ENCODE assay signal across 8 cellular contexts in the genomic region with DNA sequence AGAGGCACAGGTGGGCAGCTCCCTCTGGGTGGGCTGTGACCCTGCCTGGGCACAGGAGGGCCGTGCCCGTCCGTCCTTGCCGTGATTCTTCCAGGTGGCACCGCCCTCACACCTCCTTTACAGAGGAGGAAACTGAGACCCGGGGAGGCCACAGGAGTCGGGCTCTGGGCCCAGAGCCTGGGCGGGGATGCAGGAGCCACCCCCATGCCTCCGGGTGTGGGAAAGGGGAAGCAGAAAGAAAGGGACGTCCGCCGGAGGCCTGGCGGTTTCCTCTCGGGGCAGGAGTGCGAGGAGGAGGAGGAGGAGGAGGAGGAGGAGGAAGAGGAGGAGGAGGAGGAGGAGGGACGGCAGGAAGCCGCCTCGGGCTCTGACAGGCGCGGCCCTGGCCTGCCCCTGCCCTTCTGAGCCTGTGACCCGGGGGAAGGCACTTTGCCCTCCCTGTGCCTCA. TPM values are rescaled to one million over a fixed set of nuclear protein-coding genes. Genes with fewer than 3 reads are reported as not detected.
DNase-seq lines count a peak whose midpoint lies in the region; ATAC-seq and TF ChIP-seq lines count a peak whose summit lies in the region.

No MANE protein-coding gene starts in this region.

- H3K4me1 Mint-ChIP-seq in activated T-cell treated with anti-CD3 and anti-CD28 coated beads, Interleukin-2, amount 50 U/mL, for 24 hours (ENCODE audit: low read depth): peaks cover 91% of the 10 kb centered on the region

- in situ Hi-C loops in transverse colon (cut with MboI; ENCODE audit: low pct_ligation_motif_present in 1 of 4, low pct_unique_long_range_greater_than_20kb in 1 of 4, low sequenced_read_pairs in 3 of 4) (no loop called here), GM13976 (cut with MboI; ENCODE audit: low sequenced_read_pairs, unreplicated experiment) (no loop called here)

- WGBS in transverse colon (ENCODE audit: low coverage in 1 of 2), 2 donors: 26% methylated on average over 21 of the region's 21 CpGs; no CpG with 5 or more reads in 1 of the 2 donors

- H3K9me3 ChIP-seq in right atrium auricular region (no peaks in the 10 kb centered on the region), transverse colon (no peaks in the 10 kb centered on the region)

- peaks cover 0 to 92% of the 10 kb centered on the region in 2 donors for H3K4me1 ChIP-seq in right atrium auricular region
- peaks cover 65 to 95% (median 86%) of the 10 kb centered on the region in 4 donors for H3K4me1 ChIP-seq in transverse colon

- DNase-seq in activated CD8-positive, alpha-beta memory T cell treated with anti-CD3 and anti-CD28 coated beads for 24 hours: peak; percentile 65
- no peak for DNase-seq in activated CD8-positive, alpha-beta memory T cell treated with anti-CD3 and anti-CD28 coated beads, Interleukin-2, amount 50 U/mL, for 4 hours
- DNase-seq in activated T-cell treated with anti-CD3 and anti-CD28 coated beads, Interleukin-2, amount 50 U/mL, for 24 hours: peak; percentile 41
- no peak for DNase-seq in right atrium auricular region (ENCODE audit: low spot score)
- peak; percentile 70 for DNase-seq in transverse colon
- DNase-seq in GM13976 (ENCODE audit: low spot score): no peak
- no peak for DNase-seq in NCI-H2029 treated with DMSO at 0.1 percent for 48 hours (lab: John Stamatoyannopoulos, UW)

- H3K36me3 Mint-ChIP-seq in activated T-cell treated with anti-CD3 and anti-CD28 coated beads, Interleukin-2, amount 50 U/mL, for 24 hours (ENCODE audit: low read depth): peaks cover 55% of the 10 kb centered on the region

- no peak for TF ChIP-seq POLR2A in transverse colon (IDR thresholded peaks at IDR 0.05)

- H3K27ac ChIP-seq in right atrium auricular region (peak overlapping the region; percentile 60 to 86), transverse colon (peak overlapping the region; percentile 76 to 85 (median 80))

- no peaks in the 10 kb centered on the region for H3K27me3 ChIP-seq in right atrium auricular region
- no peaks in the 10 kb centered on the region for H3K27me3 ChIP-seq in transverse colon

- peak overlapping the region; percentile 86 for H3K27ac Mint-ChIP-seq in activated T-cell treated with anti-CD3 and anti-CD28 coated beads, Interleukin-2, amount 50 U/mL, for 24 hours

- peak overlapping the region; percentile 75 for H3K4me3 Mint-ChIP-seq in activated T-cell treated with anti-CD3 and anti-CD28 coated beads, Interleukin-2, amount 50 U/mL, for 24 hours

- H3K36me3 ChIP-seq in right atrium auricular region (no peaks in the 10 kb centered on the region), transverse colon (no peaks in the 10 kb centered on the region)

- intact Hi-C loops in transverse colon (cut with DNase I; ENCODE audit: low total_unique reads): no loop called here

- no peak for ATAC-seq in HG02642 (IDR thresholded peaks at IDR 0.05; ENCODE audit: poor library complexity, unreplicated experiment)

- TF ChIP-seq CTCF in right atrium auricular region (IDR thresholded peaks at IDR 0.05) (no peak), transverse colon (IDR thresholded peaks at IDR 0.05) (no peak), GM13976 (IDR thresholded peaks at IDR 0.05; ENCODE audit: borderline replicate concordance, control extremely low read depth, extremely low read depth, insufficient read depth, missing control alignments) (no peak)

- no peaks in the 10 kb centered on the region for H3K27me3 Mint-ChIP-seq in activated T-cell treated with anti-CD3 and anti-CD28 coated beads, Interleukin-2, amount 50 U/mL, for 24 hours

- H3K4me3 ChIP-seq in right atrium auricular region (no peak overlapping the region), transverse colon (no peak overlapping the region)

- no peak for TF ChIP-seq EP300 in transverse colon (IDR thresholded peaks at IDR 0.05; ENCODE audit: low read depth)

- H3K9me3 Mint-ChIP-seq in activated T-cell treated with anti-CD3 and anti-CD28 coated beads, Interleukin-2, amount 50 U/mL, for 24 hours: no peaks in the 10 kb centered on the region

RNA-seq across cellular contexts. Expression of a gene that starts 23.0 kb away (rescaled TPM):
- total RNA-seq in right atrium auricular region (10 to 100 TPM; 42.6 to 47.4 TPM), transverse colon (10 to 100 TPM; 22.3 to 99.1 (median 43.6) TPM)

RNA-seq across cellular contexts. Expression of a gene that starts 59.9 kb away (rescaled TPM):
- total RNA-seq in right atrium auricular region: 10 to 100 TPM; 11.5 to 13.4 TPM
- 10 to 100 TPM; 22.4 to 34.8 (median 28.1) TPM for total RNA-seq in transverse colon

Comparison
In these comparisons a context has a peak if more than half of its experiments do, and no peak if none do; other contexts are left out.
1. DNase-seq: peak in activated CD8-positive, alpha-beta memory T cell treated with anti-CD3 and anti-CD28 coated beads for 24 hours (single experiment), activated T-cell treated with anti-CD3 and anti-CD28 coated beads, Interleukin-2, amount 50 U/mL, for 24 hours (single experiment) and transverse colon (single experiment); none in activated CD8-positive, alpha-beta memory T cell treated with anti-CD3 and anti-CD28 coated beads, Interleukin-2, amount 50 U/mL, for 4 hours (single experiment), right atrium auricular region (single experiment), GM13976 (single experiment) and NCI-H2029 treated with DMSO at 0.1 percent for 48 hours (single experiment).